In the genomic region with DNA sequence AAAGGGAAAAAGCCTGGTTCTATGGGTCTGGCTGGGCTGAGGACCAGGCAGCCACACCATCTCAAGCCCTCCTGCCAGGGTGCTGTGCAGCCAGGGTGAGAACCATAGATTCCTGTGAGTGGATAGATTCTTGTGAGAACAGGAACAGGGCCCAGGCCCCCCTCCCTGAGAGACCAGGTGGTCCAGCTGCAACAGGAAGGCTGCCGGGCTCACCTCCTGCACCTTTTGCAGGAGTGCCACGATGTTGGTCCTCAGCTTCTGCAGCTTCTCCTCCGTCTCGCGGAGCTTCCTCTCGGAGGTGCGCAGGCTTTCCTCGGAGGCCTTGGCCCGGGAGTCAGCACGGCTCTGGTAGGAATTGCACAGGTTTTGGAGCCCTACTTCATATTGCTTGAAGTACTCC, we compare ENCODE assay signal across 18 cellular contexts. TPM values are rescaled to one million over a fixed set of nuclear protein-coding genes. Genes with fewer than 3 reads are reported as not detected.
A peak's percentile ranks its signal among the peaks of the same experiment; 100 is the strongest.
DNase-seq lines count a peak whose midpoint lies in the region; ATAC-seq, FAIRE-seq and TF ChIP-seq lines count a peak whose summit lies in the region.
"Had no signal": no experiment of that assay in that cellular context is flagged by ENCODE, and none has a peak within 500 bp of the region (broad histone marks: within the 10 kb centered on the region; RNA-seq: fewer than 3 reads in every experiment).

No MANE protein-coding gene starts in this region.

- DNase-seq in activated T-cell treated with anti-CD3 and anti-CD28 coated beads, Interleukin-2, amount 50 U/mL, for 24 hours = no peak
- DNase-seq in activated T-cell treated with anti-CD3 and anti-CD28 coated beads for 4 hours = no peak
- no peak for DNase-seq in bronchial epithelial cell (ENCODE audit: low read depth)
- DNase-seq in naive thymus-derived CD4-positive, alpha-beta T cell = no peak
- DNase-seq in middle frontal gyrus (ENCODE audit: extremely low spot score, low spot score) = no peak
- DNase-seq in HAP-1 (ENCODE audit: low spot score in 2 of 2) = no peak
- DNase-seq: AML-193; CD4-positive, alpha-beta T cell; DMS153; DMS79 treated with DMSO at 0.1 percent for 48 hours; GF-D8 had no signal

- CTCF ChIA-PET in naive thymus-derived CD4-positive, alpha-beta T cell (lab: Charles Lee) = no interaction called here

- peaks cover 0 to 7% of the 10 kb centered on the region in 2 donors for H3K4me1 ChIP-seq in naive thymus-derived CD4-positive, alpha-beta T cell (ENCODE audit: control insufficient read depth in 2 of 2, insufficient read depth in 2 of 2, low read length in 2 of 2)
- no peaks in the 10 kb centered on the region for H3K4me1 ChIP-seq in HAP-1
- H3K4me1 ChIP-seq: A549 had no signal

- no peak for ATAC-seq in naive thymus-derived CD4-positive, alpha-beta T cell
- peak; percentile 9 for ATAC-seq in stimulated activated memory B cell treated with anti-CD40 and anti-IgM and Interleukin-4, amounts not matched to agents 10 μg/mL and 1 μg/mL and 100 μg/mL, for 72 hours
- ATAC-seq in HG02678 (IDR thresholded peaks at IDR 0.05; ENCODE audit: unreplicated experiment) = no peak
- ATAC-seq: A549, GM23338 had no signal

- peaks cover 2% of the 10 kb centered on the region for H3K4me1 Mint-ChIP-seq in activated T-cell treated with anti-CD3 and anti-CD28 coated beads, Interleukin-2, amount 50 U/mL, for 24 hours (ENCODE audit: low read depth)
- peaks cover 0 to 31% (median 25%) of the 10 kb centered on the region in 7 donors for H3K4me1 Mint-ChIP-seq in naive thymus-derived CD4-positive, alpha-beta T cell
- no peaks in the 10 kb centered on the region for H3K4me1 Mint-ChIP-seq in stimulated activated memory B cell treated with anti-CD40 and anti-IgM and Interleukin-4, amounts not matched to agents 10 μg/mL and 1 μg/mL and 100 μg/mL, for 72 hours
- H3K4me1 Mint-ChIP-seq: GM23338 had no signal

- peak; percentile 13 for FAIRE-seq in bronchial epithelial cell (lab: Jason Lieb, UNC)
- FAIRE-seq: A549, H54 had no signal

- no peaks in the 10 kb centered on the region for H3K9me3 Mint-ChIP-seq in activated T-cell treated with anti-CD3 and anti-CD28 coated beads, Interleukin-2, amount 50 U/mL, for 24 hours
- H3K9me3 Mint-ChIP-seq in naive thymus-derived CD4-positive, alpha-beta T cell = peaks cover 0 to 1% (median 0%) of the 10 kb centered on the region in 11 donors
- no peaks in the 10 kb centered on the region for H3K9me3 Mint-ChIP-seq in stimulated activated memory B cell treated with anti-CD40 and anti-IgM and Interleukin-4, amounts not matched to agents 10 μg/mL and 1 μg/mL and 100 μg/mL, for 72 hours
- H3K9me3 Mint-ChIP-seq: CD4-positive, alpha-beta T cell; GM23338 had no signal

- peaks cover 23% of the 10 kb centered on the region for H3K36me3 ChIP-seq in bronchial epithelial cell (ENCODE audit: control insufficient read depth, insufficient read depth, low read length)
- H3K36me3 ChIP-seq in naive thymus-derived CD4-positive, alpha-beta T cell (ENCODE audit: control insufficient read depth in 2 of 3, insufficient read depth in 3 of 3, low read length in 3 of 3) = peaks cover 19 to 93% (median 32%) of the 10 kb centered on the region in 3 experiments
- peaks cover 36% of the 10 kb centered on the region for H3K36me3 ChIP-seq in HAP-1 (replicated peaks)

- H3K4me3 ChIP-seq in bronchial epithelial cell (ENCODE audit: low read depth, low read length) (no peak overlapping the region), HAP-1 (no peak overlapping the region)
- no peak overlapping the region for H3K4me3 ChIP-seq in naive thymus-derived CD4-positive, alpha-beta T cell (ENCODE audit: low read length)
- H3K4me3 ChIP-seq: A549, GM23338 had no signal

- peaks cover 88% of the 10 kb centered on the region for H3K36me3 Mint-ChIP-seq in activated T-cell treated with anti-CD3 and anti-CD28 coated beads, Interleukin-2, amount 50 U/mL, for 24 hours (ENCODE audit: low read depth)
- peaks cover 25 to 67% (median 40%) of the 10 kb centered on the region in 5 donors for H3K36me3 Mint-ChIP-seq in naive thymus-derived CD4-positive, alpha-beta T cell
- H3K36me3 Mint-ChIP-seq in stimulated activated memory B cell treated with anti-CD40 and anti-IgM and Interleukin-4, amounts not matched to agents 10 μg/mL and 1 μg/mL and 100 μg/mL, for 72 hours = peaks cover 61% of the 10 kb centered on the region

- H3K9me3 ChIP-seq in naive thymus-derived CD4-positive, alpha-beta T cell (ENCODE audit: control insufficient read depth in 2 of 3, low read length in 3 of 3) = no peaks in the 10 kb centered on the region
- H3K9me3 ChIP-seq in HAP-1 = no peaks in the 10 kb centered on the region
- H3K9me3 ChIP-seq: A549 had no signal

- H3K27me3 ChIP-seq in bronchial epithelial cell (ENCODE audit: control insufficient read depth, insufficient read depth, low read length) = no peaks in the 10 kb centered on the region
- H3K27me3 ChIP-seq in naive thymus-derived CD4-positive, alpha-beta T cell (ENCODE audit: control insufficient read depth in 2 of 2, insufficient read depth in 2 of 2, low read length in 2 of 2) = no peaks in the 10 kb centered on the region
- H3K27me3 ChIP-seq in HAP-1 (ENCODE audit: low read depth) = no peaks in the 10 kb centered on the region

- in situ Hi-C loops in HAP-1 (cut with MboI; ENCODE audit: low sequenced_read_pairs) = loop anchor here (10.0 kb wide), 1 partner anchor 163 kb away; no protein-coding TSS in a partner anchor

- TF ChIP-seq CTCF in bronchial epithelial cell (IDR thresholded peaks at IDR 0.05; ENCODE audit: insufficient read depth, low read length, severe bottlenecking) = no peak

- intact Hi-C loops in naive thymus-derived CD4-positive, alpha-beta T cell (cut with micrococcal nuclease) = no loop called here

- H3K4me3 Mint-ChIP-seq in activated T-cell treated with anti-CD3 and anti-CD28 coated beads, Interleukin-2, amount 50 U/mL, for 24 hours = no peak overlapping the region
- H3K4me3 Mint-ChIP-seq in naive thymus-derived CD4-positive, alpha-beta T cell = no peak overlapping the region
- H3K4me3 Mint-ChIP-seq in stimulated activated memory B cell treated with anti-CD40 and anti-IgM and Interleukin-4, amounts not matched to agents 10 μg/mL and 1 μg/mL and 100 μg/mL, for 72 hours = no peak overlapping the region
- H3K4me3 Mint-ChIP-seq: CD4-positive, alpha-beta T cell; GM23338 had no signal

- no peaks in the 10 kb centered on the region for H3K27me3 Mint-ChIP-seq in activated T-cell treated with anti-CD3 and anti-CD28 coated beads, Interleukin-2, amount 50 U/mL, for 24 hours
- no peaks in the 10 kb centered on the region for H3K27me3 Mint-ChIP-seq in naive thymus-derived CD4-positive, alpha-beta T cell
- no peaks in the 10 kb centered on the region for H3K27me3 Mint-ChIP-seq in stimulated activated memory B cell treated with anti-CD40 and anti-IgM and Interleukin-4, amounts not matched to agents 10 μg/mL and 1 μg/mL and 100 μg/mL, for 72 hours
- H3K27me3 Mint-ChIP-seq: CD4-positive, alpha-beta T cell had no signal

- POLR2A ChIA-PET in naive thymus-derived CD4-positive, alpha-beta T cell (lab: Charles Lee) = no interaction called here

- no peak overlapping the region for H3K27ac ChIP-seq in naive thymus-derived CD4-positive, alpha-beta T cell (ENCODE audit: low read depth, low read length)
- H3K27ac ChIP-seq: 22Rv1, A549, C4-2B had no signal

- peak overlapping the region; percentile 71 for H3K27ac Mint-ChIP-seq in activated T-cell treated with anti-CD3 and anti-CD28 coated beads, Interleukin-2, amount 50 U/mL, for 24 hours
- peak overlapping the region in 5 of 9 donors; percentile 12 to 60 (median 39) for H3K27ac Mint-ChIP-seq in naive thymus-derived CD4-positive, alpha-beta T cell
- no peak overlapping the region for H3K27ac Mint-ChIP-seq in stimulated activated memory B cell treated with anti-CD40 and anti-IgM and Interleukin-4, amounts not matched to agents 10 μg/mL and 1 μg/mL and 100 μg/mL, for 72 hours
- H3K27ac Mint-ChIP-seq: GM23338 had no signal

RNA-seq across cellular contexts. Expression of gene MORC2, which starts 40.8 kb away (rescaled TPM):
- total RNA-seq in bronchial epithelial cell = 11.0 and 12.6 TPM in 2 replicates
- 10 to 100 TPM; 34.8 to 66.9 (median 46.5) TPM for total RNA-seq in naive thymus-derived CD4-positive, alpha-beta T cell
- polyA plus RNA-seq in naive thymus-derived CD4-positive, alpha-beta T cell = 10 to 100 TPM; 12.8 to 25.6 TPM

RNA-seq across cellular contexts. Expression of gene TUG1, which starts 41.3 kb away (rescaled TPM):
- 24.5 and 34.9 TPM in 2 replicates for total RNA-seq in bronchial epithelial cell
- total RNA-seq in naive thymus-derived CD4-positive, alpha-beta T cell = 100 to 1,000 TPM in 3 of 5 experiments, 10 to 100 TPM in 2; 82.7 to 159 (median 113) TPM
- 10 to 100 TPM; 24.0 to 33.3 TPM for polyA plus RNA-seq in naive thymus-derived CD4-positive, alpha-beta T cell
